1 cellular context compared by ENCODE assay signal in genomic region chr20:775679-776135, GRCh38.
TF ChIP-seq lines count a peak whose summit lies in the region.

No MANE protein-coding gene starts in this region.

TF ChIP-seq in WTC11, 78 proteins besides CTCF, POLR2A, EP300 and RAD21 (continued from another document):
- TF ChIP-seq, protein P1, sequence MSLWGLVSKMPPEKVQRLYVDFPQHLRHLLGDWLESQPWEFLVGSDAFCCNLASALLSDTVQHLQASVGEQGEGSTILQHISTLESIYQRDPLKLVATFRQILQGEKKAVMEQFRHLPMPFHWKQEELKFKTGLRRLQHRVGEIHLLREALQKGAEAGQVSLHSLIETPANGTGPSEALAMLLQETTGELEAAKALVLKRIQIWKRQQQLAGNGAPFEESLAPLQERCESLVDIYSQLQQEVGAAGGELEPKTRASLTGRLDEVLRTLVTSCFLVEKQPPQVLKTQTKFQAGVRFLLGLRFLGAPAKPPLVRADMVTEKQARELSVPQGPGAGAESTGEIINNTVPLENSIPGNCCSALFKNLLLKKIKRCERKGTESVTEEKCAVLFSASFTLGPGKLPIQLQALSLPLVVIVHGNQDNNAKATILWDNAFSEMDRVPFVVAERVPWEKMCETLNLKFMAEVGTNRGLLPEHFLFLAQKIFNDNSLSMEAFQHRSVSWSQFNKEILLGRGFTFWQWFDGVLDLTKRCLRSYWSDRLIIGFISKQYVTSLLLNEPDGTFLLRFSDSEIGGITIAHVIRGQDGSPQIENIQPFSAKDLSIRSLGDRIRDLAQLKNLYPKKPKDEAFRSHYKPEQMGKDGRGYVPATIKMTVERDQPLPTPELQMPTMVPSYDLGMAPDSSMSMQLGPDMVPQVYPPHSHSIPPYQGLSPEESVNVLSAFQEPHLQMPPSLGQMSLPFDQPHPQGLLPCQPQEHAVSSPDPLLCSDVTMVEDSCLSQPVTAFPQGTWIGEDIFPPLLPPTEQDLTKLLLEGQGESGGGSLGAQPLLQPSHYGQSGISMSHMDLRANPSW (CRISPR knock-in tag; conservative IDR thresholded peaks at IDR 0.05; ENCODE audit: low read depth): no peak
- TF ChIP-seq ZNF317 (CRISPR knock-in tag; IDR thresholded peaks at IDR 0.05; ENCODE audit: borderline replicate concordance, low read depth) (no peak), MAX (CRISPR knock-in tag; IDR thresholded peaks at IDR 0.05) (peak; percentile 46; the same call in 1 of the 2 replicates)
